ENCODE assay signal across 19 cellular contexts in the genomic region with DNA sequence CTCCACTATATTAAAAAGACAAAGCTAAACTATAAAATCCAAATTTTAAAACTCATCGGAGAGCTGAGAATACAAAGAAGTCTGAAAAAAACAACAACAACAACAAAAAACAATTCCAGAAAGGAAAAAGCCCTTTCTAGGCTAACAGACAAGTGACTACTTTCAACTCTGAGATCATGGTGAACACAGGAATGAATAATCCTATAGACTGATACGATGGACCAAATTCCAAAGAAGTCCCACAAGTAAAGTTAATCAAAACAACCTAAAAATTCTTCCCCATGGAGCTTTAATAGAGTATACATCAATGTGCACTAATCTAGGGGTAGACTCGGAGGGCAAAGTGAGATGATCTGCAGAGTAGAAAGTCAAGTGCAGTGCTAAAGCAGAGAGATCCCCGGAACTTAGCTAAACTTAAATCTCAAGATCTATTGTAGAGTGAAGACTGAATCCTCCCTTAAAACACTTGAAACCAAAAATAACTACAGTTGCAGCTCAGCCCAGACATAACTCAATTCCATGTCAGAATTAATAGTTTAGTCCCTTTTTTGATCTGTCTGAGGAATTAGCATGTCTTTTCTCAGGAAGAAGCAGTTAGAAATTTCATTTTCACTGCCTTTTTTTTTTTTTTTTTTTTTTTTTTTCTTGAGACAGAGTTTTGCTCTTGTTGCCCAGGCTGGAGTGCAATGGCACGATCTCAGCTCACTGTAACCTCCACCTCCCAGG. TPM values are rescaled to one million over a fixed set of nuclear protein-coding genes. Genes with fewer than 3 reads are reported as not detected.
A peak's percentile ranks its signal among the peaks of the same experiment; 100 is the strongest.
DNase-seq lines count a peak whose midpoint lies in the region; ATAC-seq and TF ChIP-seq lines count a peak whose summit lies in the region.
"Had no signal": no experiment of that assay in that cellular context is flagged by ENCODE, and none has a peak within 500 bp of the region (broad histone marks: within the 10 kb centered on the region; RNA-seq: fewer than 3 reads in every experiment).

No MANE protein-coding gene starts in this region.

- TF ChIP-seq CTCF in HEK293 (tag by site-specific recombination; IDR thresholded peaks at IDR 0.05) (no peak), Loucy (conservative IDR thresholded peaks at IDR 0.05; ENCODE audit: low read length) (no peak), SU-DHL-6 (IDR thresholded peaks at IDR 0.05; ENCODE audit: insufficient read depth, low read length, poor library complexity, severe bottlenecking) (no peak)

- ATAC-seq in activated CD8-positive, alpha-beta T cell treated with anti-CD3 and anti-CD28 coated beads, Interleukin-2, amount 10 ng/mL, durations not matched to agents 7 days and 5 days: no peak
- ATAC-seq: GM12878, K562 had no signal

- H3F3A ChIP-seq in Loucy (ENCODE audit: low read depth) (0 out of 2 replicates have a peak, but pooled peaks cover 4% of the 10 kb centered on the region), SU-DHL-6 (ENCODE audit: insufficient read depth) (peaks cover 77% of the 10 kb centered on the region)

- no peak overlapping the region for H2AFZ ChIP-seq in Loucy (ENCODE audit: low read length)
- H2AFZ ChIP-seq in SU-DHL-6 (ENCODE audit: low read depth, low read length, severe bottlenecking): no peak overlapping the region
- H2AFZ ChIP-seq: GM23248 had no signal

- H3K4me3 Mint-ChIP-seq in activated CD8-positive, alpha-beta T cell treated with anti-CD3 and anti-CD28 coated beads, Interleukin-2, amount 10 ng/mL, durations not matched to agents 7 days and 5 days: no peak overlapping the region
- H3K4me3 Mint-ChIP-seq: CD14-positive monocyte; CD4-positive, alpha-beta memory T cell; HFFc6 had no signal

- DNase-seq in nucleus accumbens (lab: John Stamatoyannopoulos, UW): no peak
- no peak for DNase-seq in COLO829 (ENCODE audit: low spot score)
- no peak for DNase-seq in activated CD8-positive, alpha-beta T cell treated with anti-CD3 and anti-CD28 coated beads, Interleukin-2, amount 10 ng/mL, durations not matched to agents 7 days and 5 days
- DNase-seq in RKO (ENCODE audit: low spot score): no peak
- DNase-seq: AML-193; Calu3; CD4-positive, alpha-beta memory T cell; DMS79 treated with DMSO at 0.1 percent for 48 hours; EL; GM23248; HFFc6; IMR-90 had no signal

- no peak overlapping the region for H3K27ac Mint-ChIP-seq in activated CD8-positive, alpha-beta T cell treated with anti-CD3 and anti-CD28 coated beads, Interleukin-2, amount 10 ng/mL, durations not matched to agents 7 days and 5 days
- H3K27ac Mint-ChIP-seq: CD14-positive monocyte; CD4-positive, alpha-beta memory T cell; HFFc6 had no signal

- H3K27me3 ChIP-seq in Loucy (ENCODE audit: insufficient read depth, low read length, poor library complexity, severe bottlenecking) (no peaks in the 10 kb centered on the region), SU-DHL-6 (ENCODE audit: low read length) (no peaks in the 10 kb centered on the region)

- H3K9me3 Mint-ChIP-seq in activated CD8-positive, alpha-beta T cell treated with anti-CD3 and anti-CD28 coated beads, Interleukin-2, amount 10 ng/mL, durations not matched to agents 7 days and 5 days (ENCODE audit: insufficient read depth): no peaks in the 10 kb centered on the region
- H3K9me3 Mint-ChIP-seq: CD4-positive, alpha-beta memory T cell; HFFc6 had no signal

- POLR2A ChIA-PET in HEK293 (lab: Yijun Ruan, JAX): interaction anchor here (1.1 kb wide), 1 partner anchor 44 kb away, joined by 3 read pairs; a partner anchor contains a TSS
- POLR2A ChIA-PET in activated CD8-positive, alpha-beta T cell treated with anti-CD3 and anti-CD28 coated beads, Interleukin-2, amount 10 ng/mL, durations not matched to agents 7 days and 5 days (lab: Charles Lee): no interaction called here

- CTCF ChIA-PET in HEK293 (lab: Yijun Ruan, JAX): interaction anchor here (0.7 to 1.2 kb wide), 2 partner anchors 11 to 18 kb away, joined by 3 read pairs; no protein-coding TSS in a partner anchor
- CTCF ChIA-PET in activated CD8-positive, alpha-beta T cell treated with anti-CD3 and anti-CD28 coated beads, Interleukin-2, amount 10 ng/mL, durations not matched to agents 7 days and 5 days (lab: Charles Lee): no interaction called here

- H3K4me1 Mint-ChIP-seq in activated CD8-positive, alpha-beta T cell treated with anti-CD3 and anti-CD28 coated beads, Interleukin-2, amount 10 ng/mL, durations not matched to agents 7 days and 5 days (ENCODE audit: low read depth): peaks cover 8% of the 10 kb centered on the region
- H3K4me1 Mint-ChIP-seq: CD14-positive monocyte had no signal

- no peaks in the 10 kb centered on the region for H3K36me3 Mint-ChIP-seq in activated CD8-positive, alpha-beta T cell treated with anti-CD3 and anti-CD28 coated beads, Interleukin-2, amount 10 ng/mL, durations not matched to agents 7 days and 5 days (ENCODE audit: low read depth)

- H3K9me3 ChIP-seq in HEK293 (ENCODE audit: control insufficient read depth, insufficient read depth, low read depth, low read length) (no peaks in the 10 kb centered on the region), Loucy (ENCODE audit: insufficient read depth, low read depth, low read length) (no peaks in the 10 kb centered on the region), SU-DHL-6 (ENCODE audit: insufficient read depth, low read length) (no peaks in the 10 kb centered on the region)
- H3K9me3 ChIP-seq: HAP-1 had no signal

- peaks cover 12% of the 10 kb centered on the region for H3K4me1 ChIP-seq in HEK293 (ENCODE audit: control insufficient read depth, insufficient read depth, low read length)
- peaks cover 69% of the 10 kb centered on the region for H3K4me1 ChIP-seq in Loucy (ENCODE audit: insufficient read depth, low read length, poor library complexity, severe bottlenecking)

- no peak overlapping the region for H3K27ac ChIP-seq in HEK293 (ENCODE audit: extremely low read depth, low read depth, low read length)
- H3K27ac ChIP-seq in SU-DHL-6 (ENCODE audit: low read depth, low read length): peak overlapping the region; percentile 99
- H3K27ac ChIP-seq: GM23248 had no signal

- H3K4me3 ChIP-seq in HEK293 (ENCODE audit: low read depth, low read length) (no peak overlapping the region), Loucy (ENCODE audit: low read length, poor library complexity, severe bottlenecking) (no peak overlapping the region), SU-DHL-6 (ENCODE audit: insufficient read depth, low read length, poor library complexity, severe bottlenecking) (peak overlapping the region; percentile 50)
- H3K4me3 ChIP-seq: GM12878, GM23248, HAP-1, K562 had no signal

- H3K4me2 ChIP-seq in Loucy (ENCODE audit: low read depth, low read length, poor library complexity, severe bottlenecking): peak overlapping the region; percentile 23
- peak overlapping the region; percentile 85 for H3K4me2 ChIP-seq in SU-DHL-6 (ENCODE audit: low read depth, low read length, poor library complexity, severe bottlenecking)

- H3K9ac ChIP-seq in Loucy (ENCODE audit: low read depth, low read length, poor library complexity, severe bottlenecking) (peak overlapping the region; percentile 3), SU-DHL-6 (ENCODE audit: low read length) (peak overlapping the region; percentile 64)
- H3K9ac ChIP-seq: GM23248 had no signal

- no peaks in the 10 kb centered on the region for H3K27me3 Mint-ChIP-seq in activated CD8-positive, alpha-beta T cell treated with anti-CD3 and anti-CD28 coated beads, Interleukin-2, amount 10 ng/mL, durations not matched to agents 7 days and 5 days (ENCODE audit: low read depth)
- H3K27me3 Mint-ChIP-seq: CD4-positive, alpha-beta memory T cell had no signal

- no peaks in the 10 kb centered on the region for H3K9me2 ChIP-seq in Loucy (replicated peaks; ENCODE audit: low read depth, low read length)
- no peaks in the 10 kb centered on the region for H3K9me2 ChIP-seq in SU-DHL-6 (replicated peaks; ENCODE audit: insufficient read depth, low read length)

- H3K79me2 ChIP-seq in Loucy (ENCODE audit: insufficient read depth, low read length): peaks cover 72% of the 10 kb centered on the region
- peaks cover 81% of the 10 kb centered on the region for H3K79me2 ChIP-seq in SU-DHL-6 (ENCODE audit: insufficient read depth, low read length)

- H3K36me3 ChIP-seq in HEK293 (ENCODE audit: control insufficient read depth in 2 of 2, insufficient read depth in 1 of 2, low read length in 2 of 2): no peaks in the 10 kb centered on the region; a peak in 1 of 3 replicates
- H3K36me3 ChIP-seq in Loucy (ENCODE audit: insufficient read depth, low read length): no peaks in the 10 kb centered on the region
- peaks cover 3% of the 10 kb centered on the region; the same call in 1 of the 2 replicates for H3K36me3 ChIP-seq in SU-DHL-6 (ENCODE audit: low read length)
- H3K36me3 ChIP-seq: HAP-1 had no signal

- no peaks in the 10 kb centered on the region for H4K20me1 ChIP-seq in Loucy (ENCODE audit: insufficient read depth, low read length, poor library complexity, severe bottlenecking)
- no peaks in the 10 kb centered on the region for H4K20me1 ChIP-seq in SU-DHL-6 (ENCODE audit: low read depth, low read length)

TF ChIP-seq in HEK293, 187 proteins besides CTCF, POLR2A, EP300 and RAD21 (continues in another document):
- TF ChIP-seq ZNF660 (tag by site-specific recombination; IDR thresholded peaks at IDR 0.05): no peak
- TF ChIP-seq ZNF747 (tag by site-specific recombination; IDR thresholded peaks at IDR 0.05): no peak
- TF ChIP-seq, protein P1, sequence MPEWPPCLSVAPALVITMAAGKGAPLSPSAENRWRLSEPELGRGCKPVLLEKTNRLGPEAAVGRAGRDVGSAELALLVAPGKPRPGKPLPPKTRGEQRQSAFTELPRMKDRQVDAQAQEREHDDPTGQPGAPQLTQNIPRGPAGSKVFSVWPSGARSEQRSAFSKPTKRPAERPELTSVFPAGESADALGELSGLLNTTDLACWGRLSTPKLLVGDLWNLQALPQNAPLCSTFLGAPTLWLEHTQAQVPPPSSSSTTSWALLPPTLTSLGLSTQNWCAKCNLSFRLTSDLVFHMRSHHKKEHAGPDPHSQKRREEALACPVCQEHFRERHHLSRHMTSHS (tag by site-specific recombination; IDR thresholded peaks at IDR 0.05): no peak
- TF ChIP-seq ZNF561 (tag by site-specific recombination; IDR thresholded peaks at IDR 0.05; ENCODE audit: borderline replicate concordance): no peak
- no peak for TF ChIP-seq BCL11A (tag by site-specific recombination; IDR thresholded peaks at IDR 0.05; ENCODE audit: low read depth)

RNA-seq across cellular contexts. Expression of a gene that starts 43.5 kb away (rescaled TPM):
- total RNA-seq in activated CD8-positive, alpha-beta T cell treated with anti-CD3 and anti-CD28 coated beads, Interleukin-2, amount 10 ng/mL, durations not matched to agents 7 days and 5 days: 10 to 100 TPM; 19.0 to 21.3 TPM

RNA-seq across cellular contexts. Expression of a gene that starts 43.7 kb away (rescaled TPM):
- total RNA-seq in activated CD8-positive, alpha-beta T cell treated with anti-CD3 and anti-CD28 coated beads, Interleukin-2, amount 10 ng/mL, durations not matched to agents 7 days and 5 days: 1 to 10 TPM; 1.3 to 1.6 TPM
